In the genomic region with DNA sequence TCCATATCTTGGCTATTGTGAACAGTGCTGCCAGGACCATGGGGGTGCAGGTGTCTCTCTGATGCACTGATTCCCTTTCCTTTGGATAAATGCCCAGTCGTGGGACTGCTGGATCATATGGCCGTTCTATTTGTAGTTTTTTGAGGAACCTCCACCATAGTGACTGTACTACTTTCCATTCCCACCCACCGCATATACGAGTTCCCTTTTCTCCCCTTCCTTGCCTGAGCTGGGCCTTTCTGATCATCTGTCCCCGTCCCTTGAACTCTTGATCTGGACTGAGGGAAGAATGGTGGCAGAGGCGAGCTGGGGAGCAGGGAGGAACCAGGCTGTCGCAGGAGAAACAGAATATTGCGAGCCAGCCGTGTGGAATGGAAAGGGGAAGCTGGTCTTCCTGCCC, we compare ENCODE assay signal across 15 cellular contexts. TPM values are rescaled to one million over a fixed set of nuclear protein-coding genes. Genes with fewer than 3 reads are reported as not detected.
DNase-seq lines count a peak whose midpoint lies in the region; ATAC-seq and TF ChIP-seq lines count a peak whose summit lies in the region.
"Had no signal": no experiment of that assay in that cellular context is flagged by ENCODE, and none has a peak within 500 bp of the region (broad histone marks: within the 10 kb centered on the region; RNA-seq: fewer than 3 reads in every experiment).

No MANE protein-coding gene starts in this region.

- DNase-seq in NB4 (ENCODE audit: low read depth) (peak; percentile 55), adrenal gland (peak in 2 of 7 donors; percentile 51 to 67), lower lobe of right lung (no peak), vagina (ENCODE audit: extremely low spot score in 2 of 2) (no peak), ureter (ENCODE audit: low spot score) (no peak), kidney glomerular epithelial cell (lab: John Stamatoyannopoulos, UW) (no peak), mesenteric fat pad (ENCODE audit: low spot score) (no peak)
- DNase-seq: activated T-cell treated with anti-CD3 and anti-CD28 coated beads, Interleukin-2, amount 50 U/mL, for 1 hour; CD8-positive, alpha-beta memory T cell; cortex of kidney; GOT3; NCI-H2029 treated with DMSO at 0.1 percent for 48 hours; stimulated activated CD8-positive, alpha-beta memory T cell treated with anti-CD3 and anti-CD28 coated beads, Interleukin-4, amount 100 ng/mL, for 48 hours had no signal

- peak; percentile 80 to 93 for ATAC-seq in lower lobe of right lung
- ATAC-seq: SK-N-SH treated with all-trans-retinoic acid at 6 μM for 48 hours had no signal

- no peaks in the 10 kb centered on the region for H3K9me3 ChIP-seq in adrenal gland (replicated peaks in 1 of 3)
- H3K9me3 ChIP-seq in lower lobe of right lung, result no peaks in the 10 kb centered on the region
- H3K9me3 ChIP-seq in vagina, result no peaks in the 10 kb centered on the region

- TF ChIP-seq CTCF in NB4 (IDR thresholded peaks at IDR 0.05; ENCODE audit: low read depth, low read length), result no peak
- no peak for TF ChIP-seq CTCF in adrenal gland (IDR thresholded peaks at IDR 0.05)
- TF ChIP-seq CTCF in lower lobe of right lung (IDR thresholded peaks at IDR 0.05), result no peak
- TF ChIP-seq CTCF in vagina (IDR thresholded peaks at IDR 0.05), result no peak

- no peak for TF ChIP-seq POLR2A in NB4 (IDR thresholded peaks at IDR 0.05; ENCODE audit: extremely low read depth, insufficient read length)
- no peak for TF ChIP-seq POLR2A in adrenal gland (IDR thresholded peaks at IDR 0.05)
- no peak for TF ChIP-seq POLR2A in vagina (IDR thresholded peaks at IDR 0.05)

- H3K27me3 ChIP-seq in adrenal gland (no peaks in the 10 kb centered on the region), lower lobe of right lung (ENCODE audit: low read depth) (no peaks in the 10 kb centered on the region), vagina (no peaks in the 10 kb centered on the region)

- WGBS in adrenal gland, 4 donors, result 75 to 85% (median 77%) methylated on average over 9 of the region's 9 CpGs

- intact Hi-C loops in adrenal gland (cut with DNase I) (no loop called here), lower lobe of right lung (cut with DNase I) (no loop called here), vagina (cut with DNase I) (no loop called here)

- no peak overlapping the region for H3K4me3 ChIP-seq in NB4 (ENCODE audit: low read depth, low read length)
- no peak overlapping the region for H3K4me3 ChIP-seq in adrenal gland
- H3K4me3 ChIP-seq in lower lobe of right lung, result no peak overlapping the region
- no peak overlapping the region for H3K4me3 ChIP-seq in vagina

- H3K4me1 ChIP-seq in adrenal gland (replicated peaks in 1 of 2), result peaks cover 29 to 44% of the 10 kb centered on the region in 2 donors
- H3K4me1 ChIP-seq in lower lobe of right lung, result peaks cover 39% of the 10 kb centered on the region
- peaks cover 56% of the 10 kb centered on the region for H3K4me1 ChIP-seq in vagina
- H3K4me1 ChIP-seq: parathyroid adenoma had no signal

- H3K36me3 ChIP-seq in adrenal gland (replicated peaks in 1 of 2) (no peaks in the 10 kb centered on the region), lower lobe of right lung (no peaks in the 10 kb centered on the region), vagina (no peaks in the 10 kb centered on the region)

- peak overlapping the region in 4 of 5 donors; percentile 23 to 90 (median 72) for H3K27ac ChIP-seq in adrenal gland
- peak overlapping the region; percentile 53 for H3K27ac ChIP-seq in lower lobe of right lung
- peak overlapping the region; percentile 18 for H3K27ac ChIP-seq in vagina
- H3K27ac ChIP-seq: parathyroid adenoma had no signal

RNA-seq across cellular contexts. Expression of a gene that starts 7.9 kb away (rescaled TPM):
- total RNA-seq in adrenal gland (1 to 10 TPM in 5 of 8 donors, under 1 TPM in 3; 0.18 to 5.1 (median 1.5) TPM), lower lobe of right lung (5.5 TPM), vagina (7.9 TPM), ureter (5.2 TPM), mesenteric fat pad (6.5 TPM)
- polyA plus RNA-seq in adrenal gland, result 1 to 10 TPM in 1 of 3 donors, under 1 TPM in 2; 0.07 to 3.7 (median 0.13) TPM
- total RNA-seq: CD8-positive, alpha-beta memory T cell had no signal
- polyA plus RNA-seq: CD8-positive, alpha-beta memory T cell had no signal

RNA-seq across cellular contexts. Expression of a gene that starts 14.3 kb away (rescaled TPM):
- total RNA-seq in adrenal gland (100 to 1,000 TPM; 112 to 275 (median 219) TPM), lower lobe of right lung (260 TPM), vagina (181 TPM), ureter (118 TPM), mesenteric fat pad (351 TPM)
- 100 to 1,000 TPM in 1 of 3 donors, 10 to 100 TPM in 2; 50.8 to 153 (median 55.9) TPM for polyA plus RNA-seq in adrenal gland

Comparison
In these comparisons a context has a peak if more than half of its experiments do, and no peak if none do; other contexts are left out.
1. H3K27ac ChIP-seq: peak in every context shown above with its lines; median percentile 72 in adrenal gland; 53 in lower lobe of right lung; 18 in vagina.